In genomic region chr21:37710555-37711293, GRCh38 we compare ENCODE assay signal across 13 cellular contexts.
DNase-seq lines count a peak whose midpoint lies in the region; ATAC-seq, FAIRE-seq and TF ChIP-seq lines count a peak whose summit lies in the region.
"Had no signal": no experiment of that assay in that cellular context is flagged by ENCODE, and none has a peak within 500 bp of the region (broad histone marks: within the 10 kb centered on the region; RNA-seq: fewer than 3 reads in every experiment).

No MANE protein-coding gene starts in this region.

- in situ Hi-C loops in mammary epithelial cell (cut with MboI; ENCODE audit: low sequenced_read_pairs in 2 of 2): loop anchor here (10.0 to 25.0 kb wide), 3 partner anchors 427 to 652 kb away; no protein-coding TSS in a partner anchor

- H3K4me3 Mint-ChIP-seq in nephron: peak overlapping the region in 2 of 3 experiments; percentile 1 to 6
- H3K4me3 Mint-ChIP-seq: activated naive CD4-positive, alpha-beta T cell treated with anti-CD3 and anti-CD28 coated beads, Interleukin-2, amount 50 U/mL, for 24 hours had no signal

- dilution Hi-C loops in mammary epithelial cell (cut with HindIII; ENCODE audit: low sequenced_read_pairs): loop anchor here (5.0 kb wide), 1 partner anchor 92 kb away; no protein-coding TSS in a partner anchor

- H3K79me2 ChIP-seq in mammary epithelial cell (ENCODE audit: insufficient read depth, low read length): no peaks in the 10 kb centered on the region

- H3K27me3 Mint-ChIP-seq in nephron (ENCODE audit: low read depth): peaks cover 4% of the 10 kb centered on the region

- TF ChIP-seq CTCF in nephron (IDR thresholded peaks at IDR 0.05; ENCODE audit: unreplicated experiment in 3 of 3): no peak
- TF ChIP-seq CTCF in mammary epithelial cell (conservative IDR thresholded peaks at IDR 0.05 in 1 of 2, IDR thresholded peaks at IDR 0.05 in 1 of 2; ENCODE audit: extremely low read depth in 1 of 2, insufficient read depth in 1 of 2, low read depth in 1 of 2, low read length in 2 of 2): no peak

- no peak overlapping the region for H2AFZ ChIP-seq in mammary epithelial cell (ENCODE audit: low read depth, low read length)

- FAIRE-seq in endometrium (lab: Jason Lieb, UNC): peak; percentile 57
- FAIRE-seq: urothelium cell line had no signal

- H3K27ac ChIP-seq in mammary epithelial cell (ENCODE audit: insufficient read depth, low read depth, low read length): no peak overlapping the region
- H3K27ac ChIP-seq: skin epidermis had no signal

- DNase-seq in H4 (ENCODE audit: low spot score) (peak; percentile 58), NCI-H526 (lab: John Stamatoyannopoulos, UW) (peak; percentile 9 to 21), mammary epithelial cell (no peak)
- DNase-seq: activated CD4-positive, alpha-beta T cell treated with anti-CD3 and anti-CD28 coated beads, Interleukin-2, amount 50 U/mL, for 48 hours; NCI-H774 had no signal

- 68% methylated on average over 21 of the region's 24 CpGs for WGBS in mammary epithelial cell (ENCODE audit: low coverage, missing lambda C conversion rate)

- peak overlapping the region; percentile 26 to 52 (median 28) for H3K27ac Mint-ChIP-seq in nephron

- intact Hi-C loops in mammary epithelial cell (cut with micrococcal nuclease): no loop called here

- ATAC-seq in HG02852 (IDR thresholded peaks at IDR 0.05; ENCODE audit: unreplicated experiment) (no peak), HG02571 (IDR thresholded peaks at IDR 0.05; ENCODE audit: unreplicated experiment) (no peak), HG02970 (IDR thresholded peaks at IDR 0.05; ENCODE audit: low FRiP score, unreplicated experiment) (no peak)

- no peaks in the 10 kb centered on the region for H3K36me3 ChIP-seq in mammary epithelial cell (ENCODE audit: insufficient read depth, low read length)

- H3K9ac ChIP-seq in mammary epithelial cell (ENCODE audit: insufficient read depth, low read length): no peak overlapping the region

- H3K4me3 ChIP-seq in mammary epithelial cell (replicated peaks in 1 of 3; ENCODE audit: insufficient read depth in 1 of 3, low read depth in 2 of 3, low read length in 3 of 3): no peak overlapping the region
- H3K4me3 ChIP-seq: skin epidermis had no signal

- BruUV-seq in mammary epithelial cell (replicated peaks; lab: Mats Ljungman, UMichigan): no TSS peak

- CTCF ChIA-PET in mammary epithelial cell (lab: Charles Lee; ENCODE audit: low non-redundant PET): no interaction called here

- H4K20me1 ChIP-seq in mammary epithelial cell (ENCODE audit: insufficient read depth, low read length): no peaks in the 10 kb centered on the region

- no peaks in the 10 kb centered on the region for H3K9me3 ChIP-seq in mammary epithelial cell (replicated peaks; ENCODE audit: insufficient read depth, low read length)

- no peaks in the 10 kb centered on the region for H3K36me3 Mint-ChIP-seq in nephron (ENCODE audit: low read depth)
- H3K36me3 Mint-ChIP-seq: activated naive CD4-positive, alpha-beta T cell treated with anti-CD3 and anti-CD28 coated beads, Interleukin-2, amount 50 U/mL, for 24 hours had no signal

- H3K4me1 ChIP-seq in mammary epithelial cell (ENCODE audit: insufficient read depth, low read length): no peaks in the 10 kb centered on the region

- H3K4me2 ChIP-seq in mammary epithelial cell (ENCODE audit: insufficient read depth, low read depth, low read length): no peak overlapping the region

- no peaks in the 10 kb centered on the region for H3K27me3 ChIP-seq in mammary epithelial cell (ENCODE audit: insufficient read depth, low read length)

- H3K9me3 Mint-ChIP-seq in nephron: peaks cover 5% of the 10 kb centered on the region
- H3K9me3 Mint-ChIP-seq: activated naive CD4-positive, alpha-beta T cell treated with anti-CD3 and anti-CD28 coated beads, Interleukin-2, amount 50 U/mL, for 24 hours had no signal

- peaks cover 39% of the 10 kb centered on the region for H3K4me1 Mint-ChIP-seq in nephron
- H3K4me1 Mint-ChIP-seq: activated naive CD4-positive, alpha-beta T cell treated with anti-CD3 and anti-CD28 coated beads, Interleukin-2, amount 50 U/mL, for 24 hours had no signal
